8 cellular contexts compared by ENCODE assay signal in genomic region chr1:94246692-94247145, GRCh38. TPM values are rescaled to one million over a fixed set of nuclear protein-coding genes. Genes with fewer than 3 reads are reported as not detected.
DNase-seq lines count a peak whose midpoint lies in the region; ATAC-seq and TF ChIP-seq lines count a peak whose summit lies in the region.

No MANE protein-coding gene starts in this region.

- no peaks in the 10 kb centered on the region for H3K36me3 ChIP-seq in cardiac muscle cell

- no peaks in the 10 kb centered on the region for H3K4me1 ChIP-seq in cardiac muscle cell (ENCODE audit: low read depth)

- peaks cover 64% of the 10 kb centered on the region for H3K27me3 ChIP-seq in cardiac muscle cell

- no peaks in the 10 kb centered on the region for H3K9me3 ChIP-seq in cardiac muscle cell (ENCODE audit: low read depth)

- peak overlapping the region; percentile 98 for H3K27ac ChIP-seq in VCaP
- H3K27ac ChIP-seq in cardiac muscle cell, result no peak overlapping the region

- DNase-seq in cardiac muscle cell (ENCODE audit: low read depth in 1 of 2, low spot score in 1 of 2) (peak; percentile 4 to 40), retinal pigment epithelial cell (ENCODE audit: low read depth) (no peak), mucosa of gallbladder (ENCODE audit: low spot score) (no peak), CD1c-positive myeloid dendritic cell (ENCODE audit: extremely low spot score) (no peak), mesenteric fat pad (ENCODE audit: low spot score) (no peak)

- ATAC-seq in GM21447 (IDR thresholded peaks at IDR 0.05; ENCODE audit: unreplicated experiment), result peak; percentile 15
- no peak for ATAC-seq in HG03135 (IDR thresholded peaks at IDR 0.05; ENCODE audit: unreplicated experiment)

- peak overlapping the region; percentile 88 for H3K4me3 ChIP-seq in cardiac muscle cell
- peak overlapping the region; percentile 73 for H3K4me3 ChIP-seq in retinal pigment epithelial cell (ENCODE audit: low read length)

- TF ChIP-seq CTCF in VCaP (conservative IDR thresholded peaks at IDR 0.05) (no peak), cardiac muscle cell (IDR thresholded peaks at IDR 0.05; ENCODE audit: low read depth, low read length) (no peak), retinal pigment epithelial cell (conservative IDR thresholded peaks at IDR 0.05; ENCODE audit: low read depth, low read length) (no peak)

RNA-seq across cellular contexts. Expression of gene ARHGAP29, which starts 9.3 kb away (rescaled TPM):
- 5.6 and 7.4 TPM in 2 replicates for total RNA-seq in cardiac muscle cell
- 8.1 and 9.7 TPM in 2 replicates for polyA plus RNA-seq in cardiac muscle cell
- 19.2 TPM for total RNA-seq in mucosa of gallbladder
- total RNA-seq in mesenteric fat pad, result 56.3 TPM

Comparison
In these comparisons a context has a peak if more than half of its experiments do, and no peak if none do; other contexts are left out.
1. DNase-seq: peak in cardiac muscle cell (2 of 2); none in retinal pigment epithelial cell (single experiment), mucosa of gallbladder (single experiment), CD1c-positive myeloid dendritic cell (single experiment) and mesenteric fat pad (single experiment).